Comparison of ENCODE assay signal across 13 cellular contexts in genomic region chr2:61722311-61722710, GRCh38.
A peak's percentile ranks its signal among the peaks of the same experiment; 100 is the strongest.
DNase-seq lines count a peak whose midpoint lies in the region; ATAC-seq and TF ChIP-seq lines count a peak whose summit lies in the region.
"Had no signal": no experiment of that assay in that cellular context is flagged by ENCODE, and none has a peak within 500 bp of the region (broad histone marks: within the 10 kb centered on the region; RNA-seq: fewer than 3 reads in every experiment).

No MANE protein-coding gene starts in this region.

- peaks cover 10% of the 10 kb centered on the region for H3K9me3 Mint-ChIP-seq in osteocyte (ENCODE audit: unreplicated experiment)
- peaks cover 9% of the 10 kb centered on the region for H3K9me3 Mint-ChIP-seq in natural killer cell treated with Interleukin-12 subunit alpha and Interleukin-12 subunit beta and Interleukin-15 and Interleukin-18, amount 100 ng/mL, for 72 hours

- no peak for TF ChIP-seq CTCF in osteocyte (IDR thresholded peaks at IDR 0.05)

- H3K4me3 Mint-ChIP-seq in osteocyte (ENCODE audit: unreplicated experiment), result no peak overlapping the region
- H3K4me3 Mint-ChIP-seq in natural killer cell treated with Interleukin-12 subunit alpha and Interleukin-12 subunit beta and Interleukin-15 and Interleukin-18, amount 100 ng/mL, for 72 hours, result no peak overlapping the region
- H3K4me3 Mint-ChIP-seq: CD4-positive, alpha-beta T cell had no signal

- no peaks in the 10 kb centered on the region for H3K36me3 Mint-ChIP-seq in osteocyte (ENCODE audit: unreplicated experiment)
- peaks cover 12% of the 10 kb centered on the region for H3K36me3 Mint-ChIP-seq in natural killer cell treated with Interleukin-12 subunit alpha and Interleukin-12 subunit beta and Interleukin-15 and Interleukin-18, amount 100 ng/mL, for 72 hours

- DNase-seq in DMS 273 (lab: John Stamatoyannopoulos, UW; ENCODE audit: unreplicated experiment) (peak; percentile 8), DMS 273 treated with DMSO at 0.1 percent for 48 hours (lab: John Stamatoyannopoulos, UW) (no peak), NCI-H524 treated with DMSO at 0.1 percent for 48 hours (lab: John Stamatoyannopoulos, UW) (peak; percentile 2), osteocyte (ENCODE audit: extremely low spot score, unreplicated experiment) (peak; percentile 6), NCI-H128 (lab: John Stamatoyannopoulos, UW; ENCODE audit: unreplicated experiment) (no peak)
- DNase-seq in natural killer cell treated with Interleukin-12 subunit alpha and Interleukin-12 subunit beta and Interleukin-15 and Interleukin-18, amount 100 ng/mL, for 72 hours (ENCODE audit: low spot score), result no peak
- DNase-seq: AML-193; Caco-2; CD4-positive, alpha-beta T cell; DMS79 treated with DMSO at 0.1 percent for 48 hours had no signal

- peaks cover 16% of the 10 kb centered on the region for H3K27me3 Mint-ChIP-seq in osteocyte (ENCODE audit: unreplicated experiment)
- peaks cover 13 to 15% of the 10 kb centered on the region in 2 donors for H3K27me3 Mint-ChIP-seq in natural killer cell treated with Interleukin-12 subunit alpha and Interleukin-12 subunit beta and Interleukin-15 and Interleukin-18, amount 100 ng/mL, for 72 hours

- no peak for ATAC-seq in HG02763 (IDR thresholded peaks at IDR 0.05; ENCODE audit: unreplicated experiment)
- ATAC-seq in natural killer cell treated with Interleukin-12 subunit alpha and Interleukin-12 subunit beta and Interleukin-15 and Interleukin-18, amount 100 ng/mL, for 72 hours, result no peak
- ATAC-seq: A549, GM12878 had no signal

- H3K4me1 Mint-ChIP-seq in osteocyte (ENCODE audit: unreplicated experiment), result no peaks in the 10 kb centered on the region
- peaks cover 0 to 2% of the 10 kb centered on the region in 2 donors for H3K4me1 Mint-ChIP-seq in natural killer cell treated with Interleukin-12 subunit alpha and Interleukin-12 subunit beta and Interleukin-15 and Interleukin-18, amount 100 ng/mL, for 72 hours (ENCODE audit: low read depth in 2 of 2)

- H3K27ac Mint-ChIP-seq in osteocyte (ENCODE audit: unreplicated experiment), result no peak overlapping the region
- H3K27ac Mint-ChIP-seq in natural killer cell treated with Interleukin-12 subunit alpha and Interleukin-12 subunit beta and Interleukin-15 and Interleukin-18, amount 100 ng/mL, for 72 hours, result no peak overlapping the region
- H3K27ac Mint-ChIP-seq: CD4-positive, alpha-beta T cell had no signal

Comparison
In these comparisons a context has a peak if more than half of its experiments do, and no peak if none do; other contexts are left out.
1. DNase-seq: peak in DMS 273 (single experiment), NCI-H524 treated with DMSO at 0.1 percent for 48 hours (single experiment) and osteocyte (single experiment); none in DMS 273 treated with DMSO at 0.1 percent for 48 hours (single experiment), NCI-H128 (single experiment) and natural killer cell treated with Interleukin-12 subunit alpha and Interleukin-12 subunit beta and Interleukin-15 and Interleukin-18, amount 100 ng/mL, for 72 hours (single experiment).